10 cellular contexts compared by ENCODE assay signal in the genomic region with DNA sequence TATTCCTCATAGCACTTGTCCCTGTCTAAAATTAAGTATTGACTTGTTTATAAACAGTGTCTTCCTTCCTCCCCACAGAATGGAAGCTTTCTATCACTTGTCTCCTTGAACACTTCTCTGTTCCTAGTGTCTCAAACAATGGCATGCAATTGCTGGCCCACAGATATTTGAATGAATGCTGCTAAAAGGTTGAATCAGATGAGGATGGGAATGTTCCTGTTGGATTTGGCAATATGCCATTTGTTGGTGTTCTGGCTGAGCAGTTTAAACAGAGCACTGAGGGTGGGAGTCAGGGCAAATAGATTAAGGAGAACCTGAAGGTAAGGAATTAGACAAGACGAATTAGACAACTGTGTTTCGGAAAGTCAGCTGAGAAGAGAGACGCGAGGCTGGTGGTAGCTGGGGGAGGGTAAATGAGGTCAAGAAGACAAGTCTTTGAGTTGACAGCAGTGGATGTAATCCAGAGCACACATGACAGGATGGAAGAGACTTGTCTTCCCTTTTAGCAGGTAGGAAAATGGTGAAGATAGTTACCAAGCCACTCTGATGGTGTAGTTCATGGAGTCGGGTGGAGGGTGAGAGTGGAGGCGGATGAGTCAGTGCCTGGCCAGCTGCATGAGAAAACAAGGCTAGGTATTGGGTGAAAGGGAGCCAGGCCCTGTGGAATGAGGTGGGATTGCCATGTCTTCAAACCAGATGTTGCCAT. TPM values are rescaled to one million over a fixed set of nuclear protein-coding genes. Genes with fewer than 3 reads are reported as not detected.
DNase-seq lines count a peak whose midpoint lies in the region; ATAC-seq and TF ChIP-seq lines count a peak whose summit lies in the region.
"Had no signal": no experiment of that assay in that cellular context is flagged by ENCODE, and none has a peak within 500 bp of the region (broad histone marks: within the 10 kb centered on the region; RNA-seq: fewer than 3 reads in every experiment).

No MANE protein-coding gene starts in this region.

- TF ChIP-seq CTCF in right atrium auricular region (IDR thresholded peaks at IDR 0.05) (no peak), RWPE2 (IDR thresholded peaks at IDR 0.05; ENCODE audit: poor library complexity, severe bottlenecking) (no peak), foreskin keratinocyte (conservative IDR thresholded peaks at IDR 0.05) (no peak), upper lobe of right lung (IDR thresholded peaks at IDR 0.05) (no peak)

- DNase-seq in left ventricle myocardium superior (no peak), right atrium auricular region (ENCODE audit: low spot score) (no peak), RWPE2 (ENCODE audit: low spot score) (no peak), foreskin keratinocyte (peak; percentile 23 to 49), upper lobe of right lung (no peak), NCI-H524 treated with DMSO at 0.1 percent for 48 hours (lab: John Stamatoyannopoulos, UW) (no peak)
- DNase-seq: DND-41, natural killer cell had no signal

- no peaks in the 10 kb centered on the region for H3K9me3 ChIP-seq in right atrium auricular region
- H3K9me3 ChIP-seq in RWPE2 (ENCODE audit: severe bottlenecking), result no peaks in the 10 kb centered on the region
- no peaks in the 10 kb centered on the region for H3K9me3 ChIP-seq in upper lobe of right lung

- no peaks in the 10 kb centered on the region for H3K27me3 ChIP-seq in right atrium auricular region
- no peaks in the 10 kb centered on the region for H3K27me3 ChIP-seq in RWPE2 (ENCODE audit: insufficient read depth, poor library complexity, severe bottlenecking)
- H3K27me3 ChIP-seq in foreskin keratinocyte, result no peaks in the 10 kb centered on the region
- no peaks in the 10 kb centered on the region for H3K27me3 ChIP-seq in upper lobe of right lung

- no peak overlapping the region for H3K27ac ChIP-seq in right atrium auricular region
- H3K27ac ChIP-seq in RWPE2 (ENCODE audit: poor library complexity, severe bottlenecking), result no peak overlapping the region
- H3K27ac ChIP-seq in foreskin keratinocyte, result peak overlapping the region; percentile 31
- no peak overlapping the region for H3K27ac ChIP-seq in upper lobe of right lung

- H3K36me3 ChIP-seq in right atrium auricular region (peaks cover 35% of the 10 kb centered on the region), RWPE2 (ENCODE audit: low read depth) (peaks cover 20% of the 10 kb centered on the region; the same call in 1 of the 2 replicates), upper lobe of right lung (peaks cover 38% of the 10 kb centered on the region)

- ATAC-seq in left ventricle myocardium superior (peak; percentile 25), RWPE2 (ENCODE audit: low read depth) (peak; percentile 64), foreskin keratinocyte (peak; percentile 81), upper lobe of right lung (peak; percentile 32), GM19397 (IDR thresholded peaks at IDR 0.05; ENCODE audit: unreplicated experiment) (no peak), GM19463 (IDR thresholded peaks at IDR 0.05; ENCODE audit: unreplicated experiment) (no peak)

- intact Hi-C loops in left ventricle myocardium superior (cut with micrococcal nuclease) (no loop called here), upper lobe of right lung (cut with DNase I) (no loop called here)

- H3K4me3 ChIP-seq in right atrium auricular region, result no peak overlapping the region
- H3K4me3 ChIP-seq in RWPE2 (ENCODE audit: severe bottlenecking), result no peak overlapping the region
- no peak overlapping the region for H3K4me3 ChIP-seq in upper lobe of right lung

- H3K4me1 ChIP-seq in right atrium auricular region, result peaks cover 0 to 13% of the 10 kb centered on the region in 2 donors
- no peaks in the 10 kb centered on the region for H3K4me1 ChIP-seq in RWPE2 (ENCODE audit: insufficient read depth, poor library complexity, severe bottlenecking)
- peaks cover 8% of the 10 kb centered on the region for H3K4me1 ChIP-seq in foreskin keratinocyte
- H3K4me1 ChIP-seq in upper lobe of right lung, result peaks cover 17% of the 10 kb centered on the region

RNA-seq across cellular contexts. Expression of a gene that starts 58.3 kb away (rescaled TPM):
- not detected for total RNA-seq in left ventricle myocardium superior
- total RNA-seq in right atrium auricular region, result not detected
- not detected in 2 replicates for total RNA-seq in foreskin keratinocyte
- not detected in 2 replicates for polyA plus RNA-seq in foreskin keratinocyte
- not detected for total RNA-seq in upper lobe of right lung

Comparison
In these comparisons a context has a peak if more than half of its experiments do, and no peak if none do; other contexts are left out.
1. ATAC-seq: peak in left ventricle myocardium superior (single experiment), RWPE2 (single experiment), foreskin keratinocyte (single experiment) and upper lobe of right lung (single experiment); none in GM19397 (single experiment) and GM19463 (single experiment).
2. DNase-seq: peak in foreskin keratinocyte (2 of 2); none in left ventricle myocardium superior (single experiment), right atrium auricular region (single experiment), RWPE2 (single experiment), upper lobe of right lung (single experiment) and NCI-H524 treated with DMSO at 0.1 percent for 48 hours (single experiment).